Comparison of ENCODE assay signal across 8 cellular contexts in the genomic region with DNA sequence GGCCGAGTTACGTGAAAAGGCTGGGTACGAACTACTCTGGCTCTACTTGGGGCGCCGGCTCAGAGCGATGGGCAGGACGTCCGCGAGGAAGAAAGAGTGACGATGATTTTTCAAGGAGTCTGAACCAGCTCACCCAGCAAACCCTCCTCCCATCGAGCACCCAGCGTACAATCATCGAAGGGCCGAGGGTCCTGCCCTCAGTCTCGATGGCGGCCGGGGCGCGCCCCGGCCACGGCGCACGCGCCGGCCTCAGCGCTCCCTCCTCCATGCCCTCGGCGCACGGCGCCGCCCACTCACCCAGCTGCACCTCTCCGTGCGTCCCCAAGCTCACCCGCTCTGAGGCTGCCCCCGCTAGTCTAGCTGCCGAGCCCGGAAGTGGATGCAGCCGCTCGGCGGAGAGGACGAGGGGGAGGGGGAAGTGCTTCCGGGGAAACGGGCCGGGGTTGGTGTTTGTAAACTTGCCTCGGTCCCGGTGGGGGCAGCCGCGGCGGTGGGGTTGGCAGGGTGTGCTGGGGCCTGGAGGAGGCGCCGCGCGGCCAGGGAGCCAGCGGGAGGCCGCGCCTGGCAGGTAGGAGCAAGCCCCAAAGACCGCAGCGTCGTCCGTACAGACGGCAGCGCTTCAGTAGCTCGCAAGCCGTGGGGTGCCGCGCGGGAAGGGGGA. TPM values are rescaled to one million over a fixed set of nuclear protein-coding genes. Genes with fewer than 3 reads are reported as not detected.
DNase-seq lines count a peak whose midpoint lies in the region; ATAC-seq, FAIRE-seq and TF ChIP-seq lines count a peak whose summit lies in the region.

A gene with protein sequence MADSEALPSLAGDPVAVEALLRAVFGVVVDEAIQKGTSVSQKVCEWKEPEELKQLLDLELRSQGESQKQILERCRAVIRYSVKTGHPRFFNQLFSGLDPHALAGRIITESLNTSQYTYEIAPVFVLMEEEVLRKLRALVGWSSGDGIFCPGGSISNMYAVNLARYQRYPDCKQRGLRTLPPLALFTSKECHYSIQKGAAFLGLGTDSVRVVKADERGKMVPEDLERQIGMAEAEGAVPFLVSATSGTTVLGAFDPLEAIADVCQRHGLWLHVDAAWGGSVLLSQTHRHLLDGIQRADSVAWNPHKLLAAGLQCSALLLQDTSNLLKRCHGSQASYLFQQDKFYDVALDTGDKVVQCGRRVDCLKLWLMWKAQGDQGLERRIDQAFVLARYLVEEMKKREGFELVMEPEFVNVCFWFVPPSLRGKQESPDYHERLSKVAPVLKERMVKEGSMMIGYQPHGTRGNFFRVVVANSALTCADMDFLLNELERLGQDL (minus strand): TSS at position 656 of the 661 bp plus-strand sequence. CDS start 7,455 bp downstream, outside the sequence.
A gene with protein sequence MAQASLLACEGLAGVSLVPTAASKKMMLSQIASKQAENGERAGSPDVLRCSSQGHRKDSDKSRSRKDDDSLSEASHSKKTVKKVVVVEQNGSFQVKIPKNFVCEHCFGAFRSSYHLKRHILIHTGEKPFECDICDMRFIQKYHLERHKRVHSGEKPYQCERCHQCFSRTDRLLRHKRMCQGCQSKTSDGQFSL (plus strand): TSS at position 453 of the 661 bp plus-strand sequence. CDS start 1,262 bp downstream, outside the sequence.

- H4K20me1 ChIP-seq in Loucy (ENCODE audit: insufficient read depth, low read length, poor library complexity, severe bottlenecking): peaks cover 34% of the 10 kb centered on the region

- TF ChIP-seq CTCF in Loucy (conservative IDR thresholded peaks at IDR 0.05; ENCODE audit: low read length): no peak
- TF ChIP-seq CTCF in RWPE2 (IDR thresholded peaks at IDR 0.05; ENCODE audit: poor library complexity, severe bottlenecking): no peak

- H3K27me3 ChIP-seq in Loucy (ENCODE audit: insufficient read depth, low read length, poor library complexity, severe bottlenecking): no peaks in the 10 kb centered on the region
- no peaks in the 10 kb centered on the region for H3K27me3 ChIP-seq in RWPE2 (ENCODE audit: insufficient read depth, poor library complexity, severe bottlenecking)

- peaks cover 39% of the 10 kb centered on the region for H3K4me1 Mint-ChIP-seq in activated T-helper 2 cell treated with anti-CD3 and anti-CD28 coated beads, Interferon-gamma antibody, Interleukin-2, Interleukin-4, amounts not matched to agents 10 μg/mL and 5 μg/mL and 100 μg/mL, durations not matched to agents 14 hours and 24 hours and 36 hours (ENCODE audit: low read depth)
- peaks cover 46 to 49% of the 10 kb centered on the region in 2 donors for H3K4me1 Mint-ChIP-seq in natural killer cell treated with Interleukin-12 subunit alpha and Interleukin-12 subunit beta and Interleukin-15 and Interleukin-18, amount 100 ng/mL, for 72 hours (ENCODE audit: low read depth in 2 of 2)

- ATAC-seq in RWPE2 (ENCODE audit: low read depth): peak; percentile 94
- ATAC-seq in natural killer cell treated with Interleukin-12 subunit alpha and Interleukin-12 subunit beta and Interleukin-15 and Interleukin-18, amount 100 ng/mL, for 72 hours: peak; percentile 98 to 99

- H3K4me3 ChIP-seq in Loucy (ENCODE audit: low read length, poor library complexity, severe bottlenecking) (peak within 1 kb of the TSS; percentile 83), RWPE2 (ENCODE audit: severe bottlenecking) (peak within 1 kb of the TSS; percentile 50)

- intact Hi-C loops in activated T-helper 2 cell treated with anti-CD3 and anti-CD28 coated beads, Interferon-gamma antibody, Interleukin-2, Interleukin-4, amounts not matched to agents 10 μg/mL and 5 μg/mL and 100 μg/mL, durations not matched to agents 14 hours and 24 hours and 36 hours (cut with micrococcal nuclease): loop anchor here (1.0 to 5.0 kb wide), 5 partner anchors 20 to 173 kb away; a partner anchor contains a TSS

- peak within 1 kb of the TSS; percentile 94 for H3K27ac Mint-ChIP-seq in activated T-helper 2 cell treated with anti-CD3 and anti-CD28 coated beads, Interferon-gamma antibody, Interleukin-2, Interleukin-4, amounts not matched to agents 10 μg/mL and 5 μg/mL and 100 μg/mL, durations not matched to agents 14 hours and 24 hours and 36 hours
- H3K27ac Mint-ChIP-seq in natural killer cell treated with Interleukin-12 subunit alpha and Interleukin-12 subunit beta and Interleukin-15 and Interleukin-18, amount 100 ng/mL, for 72 hours: peak within 1 kb of the TSS; percentile 90 to 97

- H3K27me3 Mint-ChIP-seq in activated T-helper 2 cell treated with anti-CD3 and anti-CD28 coated beads, Interferon-gamma antibody, Interleukin-2, Interleukin-4, amounts not matched to agents 10 μg/mL and 5 μg/mL and 100 μg/mL, durations not matched to agents 14 hours and 24 hours and 36 hours (ENCODE audit: low read depth): no peaks in the 10 kb centered on the region
- H3K27me3 Mint-ChIP-seq in natural killer cell treated with Interleukin-12 subunit alpha and Interleukin-12 subunit beta and Interleukin-15 and Interleukin-18, amount 100 ng/mL, for 72 hours: no peaks in the 10 kb centered on the region

- H3K9ac ChIP-seq in Loucy (ENCODE audit: low read depth, low read length, poor library complexity, severe bottlenecking): peak within 1 kb of the TSS; percentile 89

- peaks cover 39% of the 10 kb centered on the region for H3K79me2 ChIP-seq in Loucy (ENCODE audit: insufficient read depth, low read length)

- peak; percentile 65 for FAIRE-seq in H54 (lab: Jason Lieb, UNC)

- TF ChIP-seq POLR2A in H54 (IDR thresholded peaks at IDR 0.05; ENCODE audit: low read depth, low read length): peak; percentile 51

- no peaks in the 10 kb centered on the region for H3K9me2 ChIP-seq in Loucy (replicated peaks; ENCODE audit: low read depth, low read length)

- peaks cover 47% of the 10 kb centered on the region for H3K4me1 ChIP-seq in Loucy (ENCODE audit: insufficient read depth, low read length, poor library complexity, severe bottlenecking)
- peaks cover 10% of the 10 kb centered on the region for H3K4me1 ChIP-seq in RWPE2 (ENCODE audit: insufficient read depth, poor library complexity, severe bottlenecking)

- H3K27ac ChIP-seq in RWPE2 (ENCODE audit: poor library complexity, severe bottlenecking): peak within 1 kb of the TSS; percentile 78

- H3K36me3 ChIP-seq in Loucy (ENCODE audit: insufficient read depth, low read length): peaks cover 14% of the 10 kb centered on the region; the same call in 1 of the 2 replicates
- peaks cover 40% of the 10 kb centered on the region for H3K36me3 ChIP-seq in RWPE2 (ENCODE audit: low read depth)

- peak within 1 kb of the TSS; percentile 91 for H3K4me3 Mint-ChIP-seq in activated T-helper 2 cell treated with anti-CD3 and anti-CD28 coated beads, Interferon-gamma antibody, Interleukin-2, Interleukin-4, amounts not matched to agents 10 μg/mL and 5 μg/mL and 100 μg/mL, durations not matched to agents 14 hours and 24 hours and 36 hours (ENCODE audit: low read depth)
- H3K4me3 Mint-ChIP-seq in natural killer cell treated with Interleukin-12 subunit alpha and Interleukin-12 subunit beta and Interleukin-15 and Interleukin-18, amount 100 ng/mL, for 72 hours: peak within 1 kb of the TSS; percentile 96

- H3K9me3 Mint-ChIP-seq in activated T-helper 2 cell treated with anti-CD3 and anti-CD28 coated beads, Interferon-gamma antibody, Interleukin-2, Interleukin-4, amounts not matched to agents 10 μg/mL and 5 μg/mL and 100 μg/mL, durations not matched to agents 14 hours and 24 hours and 36 hours: no peaks in the 10 kb centered on the region
- no peaks in the 10 kb centered on the region for H3K9me3 Mint-ChIP-seq in natural killer cell treated with Interleukin-12 subunit alpha and Interleukin-12 subunit beta and Interleukin-15 and Interleukin-18, amount 100 ng/mL, for 72 hours

- H3K36me3 Mint-ChIP-seq in activated T-helper 2 cell treated with anti-CD3 and anti-CD28 coated beads, Interferon-gamma antibody, Interleukin-2, Interleukin-4, amounts not matched to agents 10 μg/mL and 5 μg/mL and 100 μg/mL, durations not matched to agents 14 hours and 24 hours and 36 hours (ENCODE audit: low read depth): peaks cover 41% of the 10 kb centered on the region
- peaks cover 17% of the 10 kb centered on the region for H3K36me3 Mint-ChIP-seq in natural killer cell treated with Interleukin-12 subunit alpha and Interleukin-12 subunit beta and Interleukin-15 and Interleukin-18, amount 100 ng/mL, for 72 hours

- peaks cover 3% of the 10 kb centered on the region; the same call in 1 of the 2 replicates for H3F3A ChIP-seq in Loucy (ENCODE audit: low read depth)

- H2AFZ ChIP-seq in Loucy (ENCODE audit: low read length): peak within 1 kb of the TSS; percentile 98

- no peaks in the 10 kb centered on the region for H3K9me3 ChIP-seq in Loucy (ENCODE audit: insufficient read depth, low read depth, low read length)
- no peaks in the 10 kb centered on the region for H3K9me3 ChIP-seq in RWPE2 (ENCODE audit: severe bottlenecking)

- peak within 1 kb of the TSS; percentile 97 for H3K4me2 ChIP-seq in Loucy (ENCODE audit: low read depth, low read length, poor library complexity, severe bottlenecking)

- peak; percentile 98 for DNase-seq in EH (ENCODE audit: low read depth)
- DNase-seq in H54 (ENCODE audit: insufficient read length, low spot score): peak; percentile 98
- DNase-seq in RWPE2 (ENCODE audit: low spot score): peak; percentile 99
- DNase-seq in activated T-helper 2 cell treated with anti-CD3 and anti-CD28 coated beads, Interferon-gamma antibody, Interleukin-2, Interleukin-4, amounts not matched to agents 10 μg/mL and 5 μg/mL and 100 μg/mL, durations not matched to agents 14 hours and 24 hours and 36 hours (ENCODE audit: low spot score): peak; percentile 97
- DNase-seq in fibroblast of peridontal ligament (ENCODE audit: extremely low read depth): peak; percentile 95
- peak; percentile 99 for DNase-seq in natural killer cell treated with Interleukin-12 subunit alpha and Interleukin-12 subunit beta and Interleukin-15 and Interleukin-18, amount 100 ng/mL, for 72 hours (ENCODE audit: low spot score)
- peak; percentile 98 for DNase-seq in stimulated activated naive CD4-positive, alpha-beta T cell treated with Interleukin-2 at 50 U/mL for 16 hours (lab: John Stamatoyannopoulos, UW)

RNA-seq across cellular contexts. Expression of the first gene that starts in this region (rescaled TPM):
- 20.2 TPM in 2 replicates for total RNA-seq in activated T-helper 2 cell treated with anti-CD3 and anti-CD28 coated beads, Interferon-gamma antibody, Interleukin-2, Interleukin-4, amounts not matched to agents 10 μg/mL and 5 μg/mL and 100 μg/mL, durations not matched to agents 14 hours and 24 hours and 36 hours
- 10 to 100 TPM; 26.0 to 43.2 TPM for total RNA-seq in natural killer cell treated with Interleukin-12 subunit alpha and Interleukin-12 subunit beta and Interleukin-15 and Interleukin-18, amount 100 ng/mL, for 72 hours

RNA-seq across cellular contexts. Expression of the second gene that starts in this region (rescaled TPM):
- 44.9 and 45.5 TPM in 2 replicates for total RNA-seq in activated T-helper 2 cell treated with anti-CD3 and anti-CD28 coated beads, Interferon-gamma antibody, Interleukin-2, Interleukin-4, amounts not matched to agents 10 μg/mL and 5 μg/mL and 100 μg/mL, durations not matched to agents 14 hours and 24 hours and 36 hours
- 10 to 100 TPM; 34.6 to 53.1 TPM for total RNA-seq in natural killer cell treated with Interleukin-12 subunit alpha and Interleukin-12 subunit beta and Interleukin-15 and Interleukin-18, amount 100 ng/mL, for 72 hours

Comparison
In these comparisons a context has a peak if more than half of its experiments do, and no peak if none do; other contexts are left out.
1. Peak in every context shown above with its lines: DNase-seq, ATAC-seq, H3K4me3 ChIP-seq and H3K27ac ChIP-seq.